20 cellular contexts compared by ENCODE assay signal in genomic region chr15:67062365-67062985, GRCh38. TPM values are rescaled to one million over a fixed set of nuclear protein-coding genes. Genes with fewer than 3 reads are reported as not detected.
A peak's percentile ranks its signal among the peaks of the same experiment; 100 is the strongest.
DNase-seq lines count a peak whose midpoint lies in the region; ATAC-seq, FAIRE-seq and TF ChIP-seq lines count a peak whose summit lies in the region.
"Had no signal": no experiment of that assay in that cellular context is flagged by ENCODE, and none has a peak within 500 bp of the region (broad histone marks: within the 10 kb centered on the region; RNA-seq: fewer than 3 reads in every experiment).

No MANE protein-coding gene starts in this region.

- no peak overlapping the region for H2AFZ ChIP-seq in HepG2 (ENCODE audit: low read length)

- peaks cover 18% of the 10 kb centered on the region for H3K4me1 Mint-ChIP-seq in activated T-helper 17 cell treated with anti-CD3 and anti-CD28 coated beads, Interleukin-2, amount 50 U/mL, for 72 hours

- peak overlapping the region; percentile 95 for H3K4me2 ChIP-seq in HepG2 (ENCODE audit: low read depth, low read length)

- H3K36me3 Mint-ChIP-seq in activated T-helper 17 cell treated with anti-CD3 and anti-CD28 coated beads, Interleukin-2, amount 50 U/mL, for 72 hours (ENCODE audit: low read depth) = peaks cover 6% of the 10 kb centered on the region

- BruUV-seq in HepG2 (replicated peaks; lab: Mats Ljungman, UMichigan) = no TSS peak

- TF ChIP-seq POLR2A in HepG2 (IDR thresholded peaks at IDR 0.05; ENCODE audit: insufficient read depth in 1 of 2, low read depth in 2 of 2, low read length in 2 of 2) = peak; percentile 54 to 79; a peak in 3 of 4 replicates
- no peak for TF ChIP-seq POLR2A in stomach (IDR thresholded peaks at IDR 0.05)

- peak overlapping the region; percentile 58 for H3K27ac Mint-ChIP-seq in activated T-helper 17 cell treated with anti-CD3 and anti-CD28 coated beads, Interleukin-2, amount 50 U/mL, for 72 hours
- H3K27ac Mint-ChIP-seq: activated CD4-positive, alpha-beta T cell treated with anti-CD3 and anti-CD28 coated beads for 36 hours; activated naive CD4-positive, alpha-beta T cell treated with anti-CD3 and anti-CD28 coated beads, Interleukin-2, amount 50 U/mL, for 72 hours had no signal

- DNase-seq in HT-29 (ENCODE audit: low spot score) (peak; percentile 77), HepG2 (ENCODE audit: low spot score) (peak; percentile 90), stomach (no peak), globus pallidus (ENCODE audit: low spot score) (no peak), OCI-M2 (lab: John Stamatoyannopoulos, UW; ENCODE audit: unreplicated experiment) (no peak), DMS79 (lab: John Stamatoyannopoulos, UW) (no peak)
- DNase-seq: activated T-cell treated with anti-CD3 and anti-CD28 coated beads, Interleukin-2, amount 50 U/mL, for 48 hours; CD8-positive, alpha-beta memory T cell; cerebellar nuclear complex; gastrocnemius medialis; NCI-H2081 treated with DMSO at 0.1 percent for 48 hours; NCI-H82; sigmoid colon; stimulated activated CD8-positive, alpha-beta memory T cell treated with anti-CD3 and anti-CD28 coated beads, Interleukin-4, amount 100 ng/mL, for 48 hours; T-helper 1 cell had no signal

- peaks cover 33% of the 10 kb centered on the region for H3K79me2 ChIP-seq in HepG2 (ENCODE audit: insufficient read depth, low read length)

- no peak for TF ChIP-seq CTCF in HepG2 (CRISPR knock-in tag; IDR thresholded peaks at IDR 0.05)
- TF ChIP-seq CTCF in stomach (IDR thresholded peaks at IDR 0.05) = no peak

- POLR2A ChIA-PET in HepG2 (lab: Yijun Ruan, JAX) = interaction anchor here (0.9 to 11.3 kb wide), 9 partner anchors 15 to 86 kb away, joined by 3 to 248 read pairs (median 5); no protein-coding TSS in a partner anchor

- FAIRE-seq in HepG2 (lab: Jason Lieb, UNC) = peak; percentile 99
- FAIRE-seq: keratinocyte, TTC549 had no signal

- no peaks in the 10 kb centered on the region for H3K9me3 Mint-ChIP-seq in activated T-helper 17 cell treated with anti-CD3 and anti-CD28 coated beads, Interleukin-2, amount 50 U/mL, for 72 hours
- H3K9me3 Mint-ChIP-seq: activated naive CD4-positive, alpha-beta T cell treated with anti-CD3 and anti-CD28 coated beads, Interleukin-2, amount 50 U/mL, for 72 hours; CD8-positive, alpha-beta memory T cell had no signal

- no peaks in the 10 kb centered on the region for H3K27me3 Mint-ChIP-seq in activated T-helper 17 cell treated with anti-CD3 and anti-CD28 coated beads, Interleukin-2, amount 50 U/mL, for 72 hours
- H3K27me3 Mint-ChIP-seq: CD8-positive, alpha-beta memory T cell had no signal

- H3K4me1 ChIP-seq in HepG2 (ENCODE audit: insufficient read depth, low read length) (peaks cover 52% of the 10 kb centered on the region), stomach (peaks cover 31 to 57% (median 45%) of the 10 kb centered on the region in 4 donors)

- TF ChIP-seq EP300 in HepG2 (IDR thresholded peaks at IDR 0.05; ENCODE audit: low read depth in 2 of 2, low read length in 2 of 2) = peak in 1 of 2 experiments; percentile 75; a peak in 2 of 4 replicates
- no peak; the same call in 1 of the 2 replicates for TF ChIP-seq EP300 in HepG2 (CRISPR knock-in tag; IDR thresholded peaks at IDR 0.05; ENCODE audit: borderline replicate concordance)
- no peak for TF ChIP-seq EP300 in stomach (IDR thresholded peaks at IDR 0.05)

- H3K27me3 ChIP-seq in HepG2 (ENCODE audit: control insufficient read depth in 1 of 2, insufficient read depth in 2 of 2, low read length in 2 of 2) (no peaks in the 10 kb centered on the region; a peak in 1 of 5 replicates), stomach (no peaks in the 10 kb centered on the region)
- H3K27me3 ChIP-seq: gastrocnemius medialis, sigmoid colon had no signal

- no peak overlapping the region for H3K4me3 Mint-ChIP-seq in activated T-helper 17 cell treated with anti-CD3 and anti-CD28 coated beads, Interleukin-2, amount 50 U/mL, for 72 hours
- H3K4me3 Mint-ChIP-seq: activated CD4-positive, alpha-beta T cell treated with anti-CD3 and anti-CD28 coated beads for 36 hours had no signal

- TF ChIP-seq RAD21 in HepG2 (CRISPR knock-in tag; IDR thresholded peaks at IDR 0.05) = peak; percentile 41

- H3K27ac ChIP-seq in HepG2 (ENCODE audit: extremely low read length, insufficient read depth, low read length) (peak overlapping the region; percentile 94), stomach (peak overlapping the region in 3 of 5 donors; percentile 40 to 94 (median 93))
- H3K27ac ChIP-seq: sigmoid colon had no signal

- in situ Hi-C loops in HepG2 (cut with HindIII; ENCODE audit: extremely low pct_ligation_motif_present, low pct_unique_long_range_greater_than_20kb) = loop anchor here (5.0 kb wide), 2 partner anchors 70 to 115 kb away; no protein-coding TSS in a partner anchor

- H3K36me3 ChIP-seq in HepG2 (replicated peaks in 1 of 2; ENCODE audit: control insufficient read depth in 1 of 2, insufficient read depth in 2 of 2, low read length in 2 of 2) = no peaks in the 10 kb centered on the region
- H3K36me3 ChIP-seq in stomach = no peaks in the 10 kb centered on the region
- H3K36me3 ChIP-seq: gastrocnemius medialis, sigmoid colon had no signal

- CTCF ChIA-PET in HepG2 (lab: Yijun Ruan, JAX; ENCODE audit: low intra/inter-chr PET ratio, low total read pairs) = no interaction called here

- ATAC-seq in activated T-helper 17 cell treated with anti-CD3 and anti-CD28 coated beads, Interleukin-2, amount 50 U/mL, for 72 hours (replicated peaks) = no peak
- ATAC-seq in HepG2 = peak; percentile 41
- ATAC-seq: activated naive CD4-positive, alpha-beta T cell treated with anti-CD3 and anti-CD28 coated beads, Interleukin-2, amount 50 U/mL, for 72 hours; gastrocnemius medialis had no signal

- H3K9me3 ChIP-seq in HepG2 (ENCODE audit: low read length) (no peaks in the 10 kb centered on the region), stomach (no peaks in the 10 kb centered on the region)
- H3K9me3 ChIP-seq: gastrocnemius medialis, sigmoid colon had no signal

- H4K20me1 ChIP-seq in HepG2 (ENCODE audit: insufficient read depth, low read length) = peaks cover 4% of the 10 kb centered on the region; the same call in 1 of the 2 replicates

- peak overlapping the region; percentile 93 for H3K9ac ChIP-seq in HepG2 (ENCODE audit: insufficient read depth, low read depth, low read length)

- intact Hi-C loops in HepG2 (cut with micrococcal nuclease; ENCODE audit: unreplicated experiment) (loop anchor here (2.0 to 5.0 kb wide), 2 partner anchors 85 to 240 kb away; no protein-coding TSS in a partner anchor), stomach (cut with DNase I; ENCODE audit: low total_unique reads) (loop anchor here (10.0 kb wide), 1 partner anchor 62 kb away; no protein-coding TSS in a partner anchor)

- WGBS in HepG2 (ENCODE audit: low lambda C conversion rate) = 0% methylated on average over 3 of the region's 3 CpGs
- 34 to 61% (median 49%) methylated on average over 3 of the region's 3 CpGs for WGBS in stomach, 5 donors

- peak overlapping the region; percentile 68 to 98 (median 92) for H3K4me3 ChIP-seq in HepG2 (replicated peaks in 1 of 3; ENCODE audit: insufficient read depth in 1 of 3, low read depth in 2 of 3, low read length in 3 of 3)
- no peak overlapping the region for H3K4me3 ChIP-seq in stomach
- H3K4me3 ChIP-seq: gastrocnemius medialis, sigmoid colon had no signal

TF ChIP-seq in HepG2, 621 proteins besides CTCF, POLR2A, EP300 and RAD21 (continues in another document):
- TF ChIP-seq ZNF788 (CRISPR knock-in tag; IDR thresholded peaks at IDR 0.05; ENCODE audit: borderline replicate concordance) = peak; percentile 49; the same call in 1 of the 2 replicates

RNA-seq across cellular contexts. Expression of gene SMAD3, which starts 2.9 kb away (rescaled TPM):
- 63.5 and 82.5 TPM in 2 replicates for total RNA-seq in HT-29 (2014; rRNA removed; shearing (Covaris generic))
- 10 to 100 TPM; 57.0 to 94.9 TPM for total RNA-seq in activated T-helper 17 cell treated with anti-CD3 and anti-CD28 coated beads, Interleukin-2, amount 50 U/mL, for 72 hours
- 8.6 and 10.0 TPM in 2 replicates for total RNA-seq in HepG2 (2016; rRNA removed; fragmentation: Illumina TruSeq; extraction: Trizol)
- 5.9 and 6.9 TPM in 2 replicates for total RNA-seq in HepG2 (2016; cell fraction: cytosol; rRNA removed; fragmentation: Illumina TruSeq; extraction: Trizol; ENCODE audit: low read depth)
- 8.6 and 9.2 TPM in 2 replicates for total RNA-seq in HepG2 (2016; cell fraction: insoluble cytoplasmic fraction; rRNA removed; fragmentation: Illumina TruSeq; extraction: Trizol)
- 6.1 and 6.5 TPM in 2 replicates for total RNA-seq in HepG2 (2016; cell fraction: membrane; rRNA removed; fragmentation: Illumina TruSeq; extraction: Trizol)
- 15.6 and 16.8 TPM in 2 replicates for total RNA-seq in HepG2 (2016; cell fraction: nucleus; rRNA removed; fragmentation: Illumina TruSeq; extraction: Trizol)
- 56.3 and 59.1 TPM in 2 replicates for polyA plus RNA-seq in HepG2 (2011; rRNA removed)
- 15.3 and 17.1 TPM in 2 replicates for polyA plus RNA-seq in HepG2 (2011; cell fraction: cytosol; rRNA removed)
- 92.6 and 110 TPM in 2 replicates for polyA plus RNA-seq in HepG2 (2011; cell fraction: nucleus; rRNA removed)
- 27.7 and 30.7 TPM in 2 replicates for polyA plus RNA-seq in HepG2 (2012)
- polyA plus RNA-seq in HepG2 (2016; cell fraction: cytosol; fragmentation: Illumina TruSeq; extraction: Trizol; ENCODE audit: low read depth) = 0.69 and 1.4 TPM in 2 replicates
- polyA plus RNA-seq in HepG2 (2016; cell fraction: insoluble cytoplasmic fraction; fragmentation: Illumina TruSeq; extraction: Trizol; ENCODE audit: low read depth) = 9.8 and 12.0 TPM in 2 replicates
- 2.7 and 3.7 TPM in 2 replicates for polyA plus RNA-seq in HepG2 (2016; cell fraction: membrane; fragmentation: Illumina TruSeq; extraction: Trizol; ENCODE audit: low read depth)
- polyA plus RNA-seq in HepG2 (2016; cell fraction: nucleus; fragmentation: Illumina TruSeq; extraction: Trizol; ENCODE audit: insufficient read depth, low read depth) = 25.8 and 26.1 TPM in 2 replicates
- polyA minus RNA-seq in HepG2 (2011; rRNA and poly(A)+ RNA removed; ENCODE audit: low replicate concordance) = 37.4 and 65.9 TPM in 2 replicates
- 17.8 and 26.2 TPM in 2 replicates for polyA minus RNA-seq in HepG2 (2011; cell fraction: cytosol; rRNA and poly(A)+ RNA removed)
- 43.8 and 50.1 TPM in 2 replicates for polyA minus RNA-seq in HepG2 (2011; cell fraction: nucleus; rRNA and poly(A)+ RNA removed)
- 100 to 1,000 TPM in 1 of 5 donors, 10 to 100 TPM in 4; 22.8 to 103 (median 48.1) TPM for total RNA-seq in stomach
- 10 to 100 TPM in 2 of 3 donors, 1 to 10 TPM in 1; 6.8 to 18.2 (median 10.7) TPM for polyA plus RNA-seq in stomach

Comparison
In these comparisons a context has a peak if more than half of its experiments do, and no peak if none do; other contexts are left out.
1. DNase-seq: peak in HT-29 (single experiment) and HepG2 (single experiment); none in stomach (single experiment), globus pallidus (single experiment), OCI-M2 (single experiment) and DMS79 (single experiment).
2. H3K4me3 ChIP-seq: peak in HepG2 (3 of 3); none in stomach (0 of 4).
3. POLR2A ChIP-seq: peak in HepG2 (2 of 2); none in stomach (0 of 4).